26 cellular contexts compared by ENCODE assay signal in the genomic region with DNA sequence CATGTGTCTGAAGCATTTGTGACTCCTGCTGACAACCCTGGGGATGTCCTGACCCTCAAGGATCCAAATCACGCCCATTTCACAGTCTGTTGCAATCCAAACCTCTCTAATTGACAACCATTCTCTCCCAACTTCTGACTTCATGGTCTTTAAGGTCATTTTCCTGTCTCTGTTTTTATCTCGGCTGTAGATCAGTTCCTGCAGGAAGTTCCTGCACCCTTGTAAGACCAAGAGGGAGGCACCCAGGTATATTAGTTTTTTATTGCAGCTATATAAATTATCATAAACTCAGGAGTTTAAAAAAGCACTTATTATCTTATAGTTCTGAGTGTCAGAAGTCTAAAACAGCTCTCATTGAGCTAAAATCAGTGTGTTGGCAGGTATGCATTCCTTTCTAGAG.
DNase-seq lines count a peak whose midpoint lies in the region; ATAC-seq, FAIRE-seq and TF ChIP-seq lines count a peak whose summit lies in the region.
"Had no signal": no experiment of that assay in that cellular context is flagged by ENCODE, and none has a peak within 500 bp of the region (broad histone marks: within the 10 kb centered on the region; RNA-seq: fewer than 3 reads in every experiment).

No MANE protein-coding gene starts in this region.

- H3K27me3 ChIP-seq in GM23338 (ENCODE audit: insufficient read depth) (no peaks in the 10 kb centered on the region), colonic mucosa (no peaks in the 10 kb centered on the region), mucosa of rectum (ENCODE audit: control insufficient read depth in 2 of 2, insufficient read depth in 2 of 2, low read length in 2 of 2) (no peaks in the 10 kb centered on the region), small intestine (ENCODE audit: control insufficient read depth in 2 of 2, insufficient read depth in 2 of 2, low read length in 2 of 2) (no peaks in the 10 kb centered on the region), uterus (no peaks in the 10 kb centered on the region)
- H3K27me3 ChIP-seq: BE2C; BLaER1 treated with 17β-estradiol and CSF1 and Interleukin-3, amounts not matched to agents 10 nM and 100 nM had no signal

- no peak for FAIRE-seq in small intestine (lab: Jason Lieb, UNC)
- FAIRE-seq: GM12891, GM18507, H1 had no signal

- no peak overlapping the region for H3K4me3 Mint-ChIP-seq in GM23338
- no peak overlapping the region for H3K4me3 Mint-ChIP-seq in activated CD4-positive, alpha-beta memory T cell treated with anti-CD3 and anti-CD28 coated beads for 36 hours
- H3K4me3 Mint-ChIP-seq: CD14-positive monocyte; CD4-positive, alpha-beta memory T cell had no signal

- H3K4me3 ChIP-seq in GM23338 (no peak overlapping the region), colonic mucosa (no peak overlapping the region), mucosa of rectum (ENCODE audit: low read length in 2 of 2) (peak overlapping the region in 1 of 2 donors; percentile 37), small intestine (ENCODE audit: low read depth in 1 of 2, low read length in 2 of 2) (no peak overlapping the region), uterus (no peak overlapping the region)
- H3K4me3 ChIP-seq: A549; BLaER1 treated with 17β-estradiol and CSF1 and Interleukin-3, amounts not matched to agents 10 nM and 100 nM had no signal

- no peak for ATAC-seq in GM23338
- ATAC-seq: A549 had no signal

- H3K9ac ChIP-seq in colonic mucosa (ENCODE audit: low read depth in 2 of 2, low read length in 2 of 2), result no peak overlapping the region
- H3K9ac ChIP-seq in mucosa of rectum (ENCODE audit: low read depth in 1 of 2, low read length in 2 of 2), result no peak overlapping the region
- H3K9ac ChIP-seq: BLaER1 treated with 17β-estradiol and CSF1 and Interleukin-3, amounts not matched to agents 10 nM and 100 nM had no signal

- H3K36me3 ChIP-seq in GM23338 (ENCODE audit: insufficient read depth) (no peaks in the 10 kb centered on the region), colonic mucosa (no peaks in the 10 kb centered on the region), mucosa of rectum (ENCODE audit: control insufficient read depth in 2 of 2, insufficient read depth in 2 of 2, low read length in 2 of 2) (no peaks in the 10 kb centered on the region), small intestine (ENCODE audit: control insufficient read depth in 2 of 2, insufficient read depth in 2 of 2, low read length in 2 of 2) (no peaks in the 10 kb centered on the region), uterus (no peaks in the 10 kb centered on the region)
- H3K36me3 ChIP-seq: BE2C; BLaER1 treated with 17β-estradiol and CSF1 and Interleukin-3, amounts not matched to agents 10 nM and 100 nM had no signal

- 0 out of 2 replicates have a peak, but pooled peaks cover under 1% of the 10 kb centered on the region for H3K9me2 ChIP-seq in GM23338 (ENCODE audit: insufficient read depth)

- H3K9me3 ChIP-seq in colonic mucosa (no peaks in the 10 kb centered on the region), mucosa of rectum (ENCODE audit: control insufficient read depth in 2 of 2, low read length in 2 of 2) (no peaks in the 10 kb centered on the region), small intestine (ENCODE audit: control insufficient read depth, low read depth) (no peaks in the 10 kb centered on the region), uterus (no peaks in the 10 kb centered on the region)
- H3K9me3 ChIP-seq: A549; BE2C; BLaER1 treated with 17β-estradiol and CSF1 and Interleukin-3, amounts not matched to agents 10 nM and 100 nM had no signal

- H3K27ac Mint-ChIP-seq in GM23338, result no peak overlapping the region
- H3K27ac Mint-ChIP-seq in activated CD4-positive, alpha-beta memory T cell treated with anti-CD3 and anti-CD28 coated beads for 36 hours, result no peak overlapping the region
- H3K27ac Mint-ChIP-seq: CD14-positive monocyte; CD4-positive, alpha-beta memory T cell had no signal

- CTCF ChIA-PET in activated CD4-positive, alpha-beta memory T cell treated with anti-CD3 and anti-CD28 coated beads for 36 hours (lab: Charles Lee), result no interaction called here

- WGBS in small intestine, 3 donors, result 10 to 54% (median 37%) methylated on average over 2 of the region's 2 CpGs

- no peak overlapping the region for H3K4me2 ChIP-seq in GM23338
- H3K4me2 ChIP-seq: A549; BLaER1 treated with 17β-estradiol and CSF1 and Interleukin-3, amounts not matched to agents 10 nM and 100 nM had no signal

- 0 out of 2 replicates have a peak overlapping the region, but pooled peaks have one; percentile 23 for H2AFZ ChIP-seq in GM23338

- intact Hi-C loops in colonic mucosa (cut with DNase I) (no loop called here), uterus (cut with DNase I; ENCODE audit: low total_unique reads) (no loop called here)
- intact Hi-C loops in activated CD4-positive, alpha-beta memory T cell treated with anti-CD3 and anti-CD28 coated beads for 36 hours (cut with micrococcal nuclease), result no loop called here

- no peak overlapping the region for H3K27ac ChIP-seq in GM23338 (ENCODE audit: low read depth)
- peak overlapping the region; percentile 41 for H3K27ac ChIP-seq in colonic mucosa
- H3K27ac ChIP-seq in mucosa of rectum (ENCODE audit: low read depth in 2 of 2, low read length in 2 of 2), result peak overlapping the region; percentile 69 to 70
- H3K27ac ChIP-seq in small intestine (ENCODE audit: low read depth in 1 of 2, low read length in 1 of 2), result no peak overlapping the region
- H3K27ac ChIP-seq in uterus, result no peak overlapping the region
- H3K27ac ChIP-seq: A549; BLaER1 treated with 17β-estradiol and CSF1 and Interleukin-3, amounts not matched to agents 10 nM and 100 nM had no signal

- H3K4me1 ChIP-seq in GM23338 (ENCODE audit: insufficient read depth) (no peaks in the 10 kb centered on the region), colonic mucosa (peaks cover 5% of the 10 kb centered on the region), mucosa of rectum (ENCODE audit: control insufficient read depth in 2 of 2, insufficient read depth in 2 of 2, low read length in 2 of 2) (peaks cover 11 to 12% of the 10 kb centered on the region in 2 donors), small intestine (ENCODE audit: control insufficient read depth in 2 of 2, insufficient read depth in 1 of 2, low read depth in 1 of 2, low read length in 1 of 2) (peaks cover 0 to 4% of the 10 kb centered on the region in 2 donors), uterus (no peaks in the 10 kb centered on the region)
- H3K4me1 ChIP-seq: A549; BE2C; BLaER1 treated with 17β-estradiol and CSF1 and Interleukin-3, amounts not matched to agents 10 nM and 100 nM had no signal

- TF ChIP-seq CTCF in GM23338 (conservative IDR thresholded peaks at IDR 0.05; ENCODE audit: low read depth in 2 of 2) (no peak), colonic mucosa (IDR thresholded peaks at IDR 0.05) (no peak), uterus (IDR thresholded peaks at IDR 0.05) (no peak)

- H3K27me3 Mint-ChIP-seq in GM23338 (ENCODE audit: insufficient read depth, low read depth, poor library complexity), result no peaks in the 10 kb centered on the region
- H3K27me3 Mint-ChIP-seq in activated CD4-positive, alpha-beta memory T cell treated with anti-CD3 and anti-CD28 coated beads for 36 hours, result no peaks in the 10 kb centered on the region
- H3K27me3 Mint-ChIP-seq: CD4-positive, alpha-beta memory T cell had no signal

- POLR2A ChIA-PET in activated CD4-positive, alpha-beta memory T cell treated with anti-CD3 and anti-CD28 coated beads for 36 hours (lab: Charles Lee), result no interaction called here

- no peaks in the 10 kb centered on the region for H3K79me2 ChIP-seq in GM23338 (replicated peaks; ENCODE audit: insufficient read depth)

- no peaks in the 10 kb centered on the region for H3K36me3 Mint-ChIP-seq in GM23338 (ENCODE audit: low read depth)
- H3K36me3 Mint-ChIP-seq in activated CD4-positive, alpha-beta memory T cell treated with anti-CD3 and anti-CD28 coated beads for 36 hours, result no peaks in the 10 kb centered on the region
- H3K36me3 Mint-ChIP-seq: CD14-positive monocyte; CD4-positive, alpha-beta memory T cell had no signal

- H3K4me1 Mint-ChIP-seq in GM23338, result peaks cover 2% of the 10 kb centered on the region; the same call in 1 of the 3 replicates
- H3K4me1 Mint-ChIP-seq in activated CD4-positive, alpha-beta memory T cell treated with anti-CD3 and anti-CD28 coated beads for 36 hours (ENCODE audit: low read depth), result no peaks in the 10 kb centered on the region
- H3K4me1 Mint-ChIP-seq: CD14-positive monocyte; CD4-positive, alpha-beta memory T cell had no signal

- no peaks in the 10 kb centered on the region for H3K9me3 Mint-ChIP-seq in GM23338
- H3K9me3 Mint-ChIP-seq in activated CD4-positive, alpha-beta memory T cell treated with anti-CD3 and anti-CD28 coated beads for 36 hours, result peaks cover 20% of the 10 kb centered on the region

- H4K20me1 ChIP-seq in GM23338 (replicated peaks; ENCODE audit: insufficient read depth), result no peaks in the 10 kb centered on the region
- H4K20me1 ChIP-seq: BLaER1 treated with 17β-estradiol and CSF1 and Interleukin-3, amounts not matched to agents 10 nM and 100 nM had no signal

- TF ChIP-seq POLR2A in uterus (IDR thresholded peaks at IDR 0.05), result no peak

- no peaks in the 10 kb centered on the region for H3F3A ChIP-seq in GM23338 (replicated peaks; ENCODE audit: low read depth)

- DNase-seq in GM23338 (ENCODE audit: low spot score) (no peak), colonic mucosa (no peak), small intestine (peak; percentile 58), DMS 273 (lab: John Stamatoyannopoulos, UW; ENCODE audit: unreplicated experiment) (no peak), NCI-H748 (lab: John Stamatoyannopoulos, UW; ENCODE audit: unreplicated experiment) (no peak), uterus (no peak)
- DNase-seq in activated CD4-positive, alpha-beta memory T cell treated with anti-CD3 and anti-CD28 coated beads for 36 hours, result no peak
- DNase-seq: 8988T; ACHN; AML-193; BE2C; CD4-positive, alpha-beta memory T cell; COR-L47; DMS 273 treated with DMSO at 0.1 percent for 48 hours; DMS53; DMS79 treated with DMSO at 0.1 percent for 48 hours; GF-D8; H7; HCEC 1CT had no signal

Comparison
In these comparisons a context has a peak if more than half of its experiments do, and no peak if none do; other contexts are left out.
1. H3K27ac ChIP-seq: peak in colonic mucosa (single experiment) and mucosa of rectum (2 of 2); none in GM23338 (single experiment), small intestine (0 of 2) and uterus (0 of 2).